9 cellular contexts compared by ENCODE assay signal in genomic region chr2:144517825-144518699, GRCh38. TPM values are rescaled to one million over a fixed set of nuclear protein-coding genes. Genes with fewer than 3 reads are reported as not detected.
A peak's percentile ranks its signal among the peaks of the same experiment; 100 is the strongest.
DNase-seq lines count a peak whose midpoint lies in the region; ATAC-seq and TF ChIP-seq lines count a peak whose summit lies in the region.
"Had no signal": no experiment of that assay in that cellular context is flagged by ENCODE, and none has a peak within 500 bp of the region (broad histone marks: within the 10 kb centered on the region; RNA-seq: fewer than 3 reads in every experiment).

No MANE protein-coding gene starts in this region.

- no peaks in the 10 kb centered on the region for H3K9me3 Mint-ChIP-seq in progenitor cell of endocrine pancreas (ENCODE audit: low read depth)
- H3K9me3 Mint-ChIP-seq: dendritic cell treated with granulocyte-macrophage colony-stimulating factor and Interleukin-4, amounts not matched to agents 40 ng/mL and 50 ng/mL, for 4 days had no signal

- peaks cover 7 to 44% (median 11%) of the 10 kb centered on the region in 3 donors for H3K4me1 ChIP-seq in esophagus squamous epithelium

- no peaks in the 10 kb centered on the region for H3K36me3 Mint-ChIP-seq in progenitor cell of endocrine pancreas (ENCODE audit: insufficient read depth)

- TF ChIP-seq POLR2A in esophagus squamous epithelium (IDR thresholded peaks at IDR 0.05): no peak
- TF ChIP-seq POLR2A in GM18505 (IDR thresholded peaks at IDR 0.05; ENCODE audit: borderline replicate concordance, extremely low read depth, insufficient read depth, insufficient read length): no peak

- intact Hi-C loops in esophagus squamous epithelium (cut with DNase I): no loop called here

- ATAC-seq in HG03159 (IDR thresholded peaks at IDR 0.05; ENCODE audit: unreplicated experiment) (no peak), GM18505 (IDR thresholded peaks at IDR 0.05; ENCODE audit: unreplicated experiment) (no peak)

- 5 to 7% methylated on average over 16 to 18 of the region's 21 CpGs for WGBS in esophagus squamous epithelium, 2 donors

- DNase-seq in OCI-M1 (lab: John Stamatoyannopoulos, UW): peak; percentile 59
- DNase-seq in esophagus squamous epithelium (lab: John Stamatoyannopoulos, UW): no peak
- no peak for DNase-seq in progenitor cell of endocrine pancreas (ENCODE audit: low spot score, unreplicated experiment)
- no peak for DNase-seq in SKM-1 treated with dmso at 0.1 percent for 144 hours (lab: John Stamatoyannopoulos, UW; ENCODE audit: unreplicated experiment)
- DNase-seq in H4 (ENCODE audit: low spot score): no peak

- TF ChIP-seq CTCF in esophagus squamous epithelium (IDR thresholded peaks at IDR 0.05): no peak
- no peak for TF ChIP-seq CTCF in progenitor cell of endocrine pancreas (IDR thresholded peaks at IDR 0.05; ENCODE audit: unreplicated experiment)

- peak overlapping the region; percentile 86 to 98 (median 95) for H3K27ac ChIP-seq in esophagus squamous epithelium

- no peak overlapping the region for H3K27ac Mint-ChIP-seq in progenitor cell of endocrine pancreas
- H3K27ac Mint-ChIP-seq: dendritic cell treated with granulocyte-macrophage colony-stimulating factor and Interleukin-4, amounts not matched to agents 40 ng/mL and 50 ng/mL, for 4 days had no signal

- no peaks in the 10 kb centered on the region for H3K36me3 ChIP-seq in esophagus squamous epithelium

- H3K4me3 ChIP-seq in GM08714 (ENCODE audit: low read length): peak overlapping the region; percentile 70
- peak overlapping the region; percentile 47 to 88 (median 64) for H3K4me3 ChIP-seq in esophagus squamous epithelium

- peaks cover 0 to 100% (median 12%) of the 10 kb centered on the region in 4 donors for H3K27me3 ChIP-seq in esophagus squamous epithelium

- H3K4me3 Mint-ChIP-seq in progenitor cell of endocrine pancreas (ENCODE audit: low read depth): peak overlapping the region; percentile 37
- H3K4me3 Mint-ChIP-seq: dendritic cell treated with granulocyte-macrophage colony-stimulating factor and Interleukin-4, amounts not matched to agents 40 ng/mL and 50 ng/mL, for 4 days had no signal

- H3K9me3 ChIP-seq in esophagus squamous epithelium: no peaks in the 10 kb centered on the region

- peaks cover 8% of the 10 kb centered on the region for H3K4me1 Mint-ChIP-seq in progenitor cell of endocrine pancreas (ENCODE audit: low read depth)

- peaks cover 46% of the 10 kb centered on the region for H3K27me3 Mint-ChIP-seq in progenitor cell of endocrine pancreas
- H3K27me3 Mint-ChIP-seq: dendritic cell treated with granulocyte-macrophage colony-stimulating factor and Interleukin-4, amounts not matched to agents 40 ng/mL and 50 ng/mL, for 4 days had no signal

RNA-seq across cellular contexts. Expression of gene ZEB2, which starts 1.9 kb away (rescaled TPM):
- 10 to 100 TPM in 2 of 4 donors, 1 to 10 TPM in 2; 3.1 to 56.5 (median 15.7) TPM for total RNA-seq in esophagus squamous epithelium
- total RNA-seq in progenitor cell of endocrine pancreas: 0.07 and 0.49 TPM in 2 replicates
- 14.4 and 17.0 TPM in 2 replicates for total RNA-seq in H4 (2014; rRNA removed; shearing (Covaris generic))
